ENCODE assay signal across 8 cellular contexts in genomic region chr15:92908369-92909057, GRCh38. TPM values are rescaled to one million over a fixed set of nuclear protein-coding genes. Genes with fewer than 3 reads are reported as not detected.
DNase-seq lines count a peak whose midpoint lies in the region; ATAC-seq and TF ChIP-seq lines count a peak whose summit lies in the region.

No MANE protein-coding gene starts in this region.

- H3K36me3 ChIP-seq in MG63 (peaks cover 53% of the 10 kb centered on the region), neural cell (ENCODE audit: insufficient read depth, low read length) (no peaks in the 10 kb centered on the region)

- H3K4me3 ChIP-seq in AG10803 (ENCODE audit: low read length) (peak overlapping the region; percentile 6; the same call in 1 of the 2 replicates), MG63 (0 out of 2 replicates have a peak overlapping the region, but pooled peaks have one; percentile 1), neural cell (ENCODE audit: low read length) (no peak overlapping the region)

- no peak for ATAC-seq in GM19463 (IDR thresholded peaks at IDR 0.05; ENCODE audit: unreplicated experiment)
- no peak for ATAC-seq in GM21619 (IDR thresholded peaks at IDR 0.05; ENCODE audit: unreplicated experiment)

- H3K4me2 ChIP-seq in neural cell (ENCODE audit: low read length), result no peak overlapping the region

- peaks cover 94% of the 10 kb centered on the region for H3K79me2 ChIP-seq in neural cell (replicated peaks; ENCODE audit: insufficient read depth, low read length)

- H3K9ac ChIP-seq in neural cell (ENCODE audit: low read length), result no peak overlapping the region

- TF ChIP-seq CTCF in AG10803 (conservative IDR thresholded peaks at IDR 0.05; ENCODE audit: low read length), result no peak
- no peak for TF ChIP-seq CTCF in neural cell (IDR thresholded peaks at IDR 0.05; ENCODE audit: poor library complexity, severe bottlenecking)

- DNase-seq in AG10803 (ENCODE audit: low read depth) (no peak), MG63 (no peak), NCI-H1092 treated with DMSO at 0.1 percent for 48 hours (lab: John Stamatoyannopoulos, UW) (no peak), GM03348 (ENCODE audit: low spot score) (no peak)

- no peaks in the 10 kb centered on the region for H4K20me1 ChIP-seq in neural cell (ENCODE audit: insufficient read depth)

- TF ChIP-seq EP300 in neural cell (conservative IDR thresholded peaks at IDR 0.05; ENCODE audit: poor library complexity, severe bottlenecking), result no peak

- no peaks in the 10 kb centered on the region for H3K9me3 ChIP-seq in MG63
- no peaks in the 10 kb centered on the region for H3K9me3 ChIP-seq in neural cell (ENCODE audit: low read length)

- H3K27me3 ChIP-seq in MG63 (no peaks in the 10 kb centered on the region), neural cell (ENCODE audit: insufficient read depth, low read depth, low read length) (no peaks in the 10 kb centered on the region)

- H3K27ac ChIP-seq in cingulate gyrus (ENCODE audit: low read depth, low read length) (peak overlapping the region; percentile 92), neural cell (ENCODE audit: low read length) (peak overlapping the region; percentile 25)

- no peaks in the 10 kb centered on the region for H3K9me2 ChIP-seq in neural cell (ENCODE audit: insufficient read depth, low read length)

- no peak overlapping the region for H2AFZ ChIP-seq in neural cell (ENCODE audit: low read depth, low read length)

- TF ChIP-seq RAD21 in neural cell (conservative IDR thresholded peaks at IDR 0.05), result no peak

- no peaks in the 10 kb centered on the region for H3F3A ChIP-seq in neural cell (ENCODE audit: insufficient read depth, low read length, poor library complexity, severe bottlenecking)

TF ChIP-seq in neural cell, 6 proteins besides CTCF, POLR2A, EP300 and RAD21:
- TF ChIP-seq POLR2AphosphoS5 (IDR thresholded peaks at IDR 0.05) (no peak), MXI1 (conservative IDR thresholded peaks at IDR 0.05; ENCODE audit: poor library complexity, severe bottlenecking) (no peak), TAF1 (IDR thresholded peaks at IDR 0.05; ENCODE audit: low read depth) (no peak), EZH2 (IDR thresholded peaks at IDR 0.05; ENCODE audit: borderline replicate concordance, insufficient read depth, low read length, poor library complexity, severe bottlenecking) (no peak), SMC3 (conservative IDR thresholded peaks at IDR 0.05; ENCODE audit: poor library complexity) (no peak)
- TF ChIP-seq, protein P1, sequence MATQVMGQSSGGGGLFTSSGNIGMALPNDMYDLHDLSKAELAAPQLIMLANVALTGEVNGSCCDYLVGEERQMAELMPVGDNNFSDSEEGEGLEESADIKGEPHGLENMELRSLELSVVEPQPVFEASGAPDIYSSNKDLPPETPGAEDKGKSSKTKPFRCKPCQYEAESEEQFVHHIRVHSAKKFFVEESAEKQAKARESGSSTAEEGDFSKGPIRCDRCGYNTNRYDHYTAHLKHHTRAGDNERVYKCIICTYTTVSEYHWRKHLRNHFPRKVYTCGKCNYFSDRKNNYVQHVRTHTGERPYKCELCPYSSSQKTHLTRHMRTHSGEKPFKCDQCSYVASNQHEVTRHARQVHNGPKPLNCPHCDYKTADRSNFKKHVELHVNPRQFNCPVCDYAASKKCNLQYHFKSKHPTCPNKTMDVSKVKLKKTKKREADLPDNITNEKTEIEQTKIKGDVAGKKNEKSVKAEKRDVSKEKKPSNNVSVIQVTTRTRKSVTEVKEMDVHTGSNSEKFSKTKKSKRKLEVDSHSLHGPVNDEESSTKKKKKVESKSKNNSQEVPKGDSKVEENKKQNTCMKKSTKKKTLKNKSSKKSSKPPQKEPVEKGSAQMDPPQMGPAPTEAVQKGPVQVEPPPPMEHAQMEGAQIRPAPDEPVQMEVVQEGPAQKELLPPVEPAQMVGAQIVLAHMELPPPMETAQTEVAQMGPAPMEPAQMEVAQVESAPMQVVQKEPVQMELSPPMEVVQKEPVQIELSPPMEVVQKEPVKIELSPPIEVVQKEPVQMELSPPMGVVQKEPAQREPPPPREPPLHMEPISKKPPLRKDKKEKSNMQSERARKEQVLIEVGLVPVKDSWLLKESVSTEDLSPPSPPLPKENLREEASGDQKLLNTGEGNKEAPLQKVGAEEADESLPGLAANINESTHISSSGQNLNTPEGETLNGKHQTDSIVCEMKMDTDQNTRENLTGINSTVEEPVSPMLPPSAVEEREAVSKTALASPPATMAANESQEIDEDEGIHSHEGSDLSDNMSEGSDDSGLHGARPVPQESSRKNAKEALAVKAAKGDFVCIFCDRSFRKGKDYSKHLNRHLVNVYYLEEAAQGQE (IDR thresholded peaks at IDR 0.05; ENCODE audit: borderline replicate concordance), result no peak

RNA-seq across cellular contexts. Expression of gene CHD2, which starts 8.4 kb away (rescaled TPM):
- total RNA-seq in MG63 (2014; rRNA removed; shearing (Covaris generic); ENCODE audit: low replicate concordance), result 18.0 and 23.1 TPM in 2 replicates
- polyA plus RNA-seq in neural cell, result 101 and 113 TPM in 2 replicates
- 222 and 250 TPM in 2 replicates for polyA minus RNA-seq in neural cell
